Comparison of ENCODE assay signal across 1 cellular context in genomic region chr15:39598958-39599845, GRCh38.
TF ChIP-seq lines count a peak whose summit lies in the region.

No MANE protein-coding gene starts in this region.

TF ChIP-seq in H1, 55 proteins besides CTCF, POLR2A, EP300 and RAD21 (continued from another document):
- TF ChIP-seq HDAC2 (IDR thresholded peaks at IDR 0.05; ENCODE audit: borderline replicate concordance in 1 of 2, low read depth in 2 of 2, low read length in 2 of 2): no peak
TF ChIP-seq in H1: peak in this region for 0.
